In genomic region chr13:46577656-46578589, GRCh38 we compare ENCODE assay signal across 10 cellular contexts. TPM values are rescaled to one million over a fixed set of nuclear protein-coding genes. Genes with fewer than 3 reads are reported as not detected.
DNase-seq lines count a peak whose midpoint lies in the region; ATAC-seq and TF ChIP-seq lines count a peak whose summit lies in the region.
"Had no signal": no experiment of that assay in that cellular context is flagged by ENCODE, and none has a peak within 500 bp of the region (broad histone marks: within the 10 kb centered on the region; RNA-seq: fewer than 3 reads in every experiment).

No MANE protein-coding gene starts in this region.

- no peaks in the 10 kb centered on the region for H3K36me3 ChIP-seq in thoracic aorta

- no peaks in the 10 kb centered on the region for H3K9me3 ChIP-seq in thoracic aorta

- intact Hi-C loops in activated CD4-positive, alpha-beta T cell treated with anti-CD3 and anti-CD28 coated beads for 36 hours (cut with DNase I, micrococcal nuclease): loop anchor here in 1 of 2 experiments (2.0 kb wide), 1 partner anchor 15 kb away; no protein-coding TSS in a partner anchor

- ATAC-seq in activated CD4-positive, alpha-beta T cell treated with anti-CD3 and anti-CD28 coated beads for 36 hours: peak; percentile 33
- ATAC-seq in HG03064 (IDR thresholded peaks at IDR 0.05; ENCODE audit: low read depth, unreplicated experiment) (peak; percentile 26), thoracic aorta (ENCODE audit: insufficient number of reproducible peaks, low FRiP score, low read depth) (no peak), GM21786 (IDR thresholded peaks at IDR 0.05; ENCODE audit: unreplicated experiment) (no peak), HG03095 (IDR thresholded peaks at IDR 0.05; ENCODE audit: unreplicated experiment) (no peak)
- ATAC-seq in activated naive CD8-positive, alpha-beta T cell treated with anti-CD3 and anti-CD28 coated beads, Interleukin-2, amount 50 U/mL, for 24 hours: peak; percentile 45

- H3K27ac ChIP-seq in thoracic aorta: peak overlapping the region in 1 of 2 donors; percentile 61
- H3K27ac ChIP-seq: parathyroid adenoma had no signal

- H3K27me3 Mint-ChIP-seq in activated CD4-positive, alpha-beta T cell treated with anti-CD3 and anti-CD28 coated beads for 36 hours: no peaks in the 10 kb centered on the region
- no peaks in the 10 kb centered on the region for H3K27me3 Mint-ChIP-seq in activated naive CD8-positive, alpha-beta T cell treated with anti-CD3 and anti-CD28 coated beads, Interleukin-2, amount 50 U/mL, for 24 hours

- no peaks in the 10 kb centered on the region for H3K9me3 Mint-ChIP-seq in activated CD4-positive, alpha-beta T cell treated with anti-CD3 and anti-CD28 coated beads for 36 hours (ENCODE audit: low read depth)
- no peaks in the 10 kb centered on the region for H3K9me3 Mint-ChIP-seq in activated naive CD8-positive, alpha-beta T cell treated with anti-CD3 and anti-CD28 coated beads, Interleukin-2, amount 50 U/mL, for 24 hours

- no peaks in the 10 kb centered on the region for H3K27me3 ChIP-seq in thoracic aorta (replicated peaks; ENCODE audit: insufficient read depth)

- no peak for DNase-seq in activated CD4-positive, alpha-beta T cell treated with anti-CD3 and anti-CD28 coated beads for 36 hours
- no peak for DNase-seq in activated CD4-positive, alpha-beta T cell treated with anti-CD3 and anti-CD28 coated beads, Interleukin-2, amount 50 U/mL, for 4 hours
- DNase-seq in activated naive CD8-positive, alpha-beta T cell treated with anti-CD3 and anti-CD28 coated beads, Interleukin-2, amount 50 U/mL, for 24 hours: no peak
- DNase-seq in thoracic aorta (ENCODE audit: low spot score): no peak
- no peak for DNase-seq in NCI-H1694 (lab: John Stamatoyannopoulos, UW)
- DNase-seq: C1 segment of cervical spinal cord had no signal

- peaks cover 58 to 78% of the 10 kb centered on the region in 2 donors for H3K4me1 ChIP-seq in thoracic aorta (ENCODE audit: control insufficient read depth in 1 of 2, low read depth in 2 of 2)

- peak overlapping the region; percentile 34 for H3K4me3 ChIP-seq in thoracic aorta

- peaks cover 70% of the 10 kb centered on the region for H3K4me1 Mint-ChIP-seq in activated CD4-positive, alpha-beta T cell treated with anti-CD3 and anti-CD28 coated beads for 36 hours
- H3K4me1 Mint-ChIP-seq in activated naive CD8-positive, alpha-beta T cell treated with anti-CD3 and anti-CD28 coated beads, Interleukin-2, amount 50 U/mL, for 24 hours: peaks cover 67% of the 10 kb centered on the region

- H3K36me3 Mint-ChIP-seq in activated CD4-positive, alpha-beta T cell treated with anti-CD3 and anti-CD28 coated beads for 36 hours (ENCODE audit: low read depth): peaks cover 3% of the 10 kb centered on the region
- peaks cover 13% of the 10 kb centered on the region for H3K36me3 Mint-ChIP-seq in activated naive CD8-positive, alpha-beta T cell treated with anti-CD3 and anti-CD28 coated beads, Interleukin-2, amount 50 U/mL, for 24 hours (ENCODE audit: low read depth)

- POLR2A ChIA-PET in activated CD4-positive, alpha-beta T cell treated with anti-CD3 and anti-CD28 coated beads for 36 hours (lab: Charles Lee): interaction anchor here (0.6 to 1.0 kb wide), 3 partner anchors 23 to 79 kb away, joined by 3 to 5 read pairs (median 3); no protein-coding TSS in a partner anchor

- CTCF ChIA-PET in activated CD4-positive, alpha-beta T cell treated with anti-CD3 and anti-CD28 coated beads for 36 hours (lab: Charles Lee): interaction anchor here (0.8 to 3.9 kb wide), 7 partner anchors 9 to 52 kb away, joined by 3 to 10 read pairs (median 3); no protein-coding TSS in a partner anchor

- no peak for TF ChIP-seq CTCF in thoracic aorta (IDR thresholded peaks at IDR 0.05)

- H3K4me3 Mint-ChIP-seq in activated CD4-positive, alpha-beta T cell treated with anti-CD3 and anti-CD28 coated beads for 36 hours: no peak overlapping the region
- peak overlapping the region; percentile 1 for H3K4me3 Mint-ChIP-seq in activated naive CD8-positive, alpha-beta T cell treated with anti-CD3 and anti-CD28 coated beads, Interleukin-2, amount 50 U/mL, for 24 hours

- peak overlapping the region; percentile 47 for H3K27ac Mint-ChIP-seq in activated CD4-positive, alpha-beta T cell treated with anti-CD3 and anti-CD28 coated beads for 36 hours
- peak overlapping the region; percentile 78 for H3K27ac Mint-ChIP-seq in activated naive CD8-positive, alpha-beta T cell treated with anti-CD3 and anti-CD28 coated beads, Interleukin-2, amount 50 U/mL, for 24 hours

RNA-seq across cellular contexts. Expression of gene LRCH1, which starts 25.0 kb away (rescaled TPM):
- total RNA-seq in activated CD4-positive, alpha-beta T cell treated with anti-CD3 and anti-CD28 coated beads for 36 hours: 10 to 100 TPM; 14.8 to 16.4 TPM
- 10 to 100 TPM; 29.4 to 38.9 TPM for total RNA-seq in thoracic aorta

Comparison
In these comparisons a context has a peak if more than half of its experiments do, and no peak if none do; other contexts are left out.
1. ATAC-seq: peak in activated CD4-positive, alpha-beta T cell treated with anti-CD3 and anti-CD28 coated beads for 36 hours (single experiment), HG03064 (single experiment) and activated naive CD8-positive, alpha-beta T cell treated with anti-CD3 and anti-CD28 coated beads, Interleukin-2, amount 50 U/mL, for 24 hours (single experiment); none in thoracic aorta (single experiment), GM21786 (single experiment) and HG03095 (single experiment).